ENCODE assay signal across 1 cellular context in genomic region chr5:76457685-76458491, GRCh38.
TF ChIP-seq lines count a peak whose summit lies in the region.

No MANE protein-coding gene starts in this region.

TF ChIP-seq in H1, 55 proteins besides CTCF, POLR2A, EP300 and RAD21:
- no peak for TF ChIP-seq RBBP5 (IDR thresholded peaks at IDR 0.05; ENCODE audit: borderline replicate concordance, low read depth, low read length)
- no peak for TF ChIP-seq TAF1 (IDR thresholded peaks at IDR 0.05; ENCODE audit: low read depth, low read length)
- TF ChIP-seq NRF1 (IDR thresholded peaks at IDR 0.05; ENCODE audit: low read depth, low read length), result no peak
- TF ChIP-seq TAF7 (optimal IDR thresholded peaks at IDR 0.05; ENCODE audit: borderline replicate concordance, low read depth, low read length), result no peak
- TF ChIP-seq EZH2 (IDR thresholded peaks at IDR 0.05; ENCODE audit: low read depth, low read length, severe bottlenecking), result no peak
- TF ChIP-seq CBX8 (IDR thresholded peaks at IDR 0.05; ENCODE audit: borderline replicate concordance, low read depth, low read length), result no peak
- TF ChIP-seq CEBPB (IDR thresholded peaks at IDR 0.05; ENCODE audit: low read depth, low read length), result no peak
- no peak for TF ChIP-seq RXRA (IDR thresholded peaks at IDR 0.05; ENCODE audit: insufficient read depth, low read depth, low read length)
- no peak for TF ChIP-seq CTBP2 (IDR thresholded peaks at IDR 0.05; ENCODE audit: borderline replicate concordance, insufficient read depth, insufficient read length, low read length)
- no peak for TF ChIP-seq SP4 (IDR thresholded peaks at IDR 0.05; ENCODE audit: low read length)
- no peak for TF ChIP-seq TEAD4 (IDR thresholded peaks at IDR 0.05; ENCODE audit: low read depth, low read length)
